Comparison of ENCODE assay signal across 33 cellular contexts in the genomic region with DNA sequence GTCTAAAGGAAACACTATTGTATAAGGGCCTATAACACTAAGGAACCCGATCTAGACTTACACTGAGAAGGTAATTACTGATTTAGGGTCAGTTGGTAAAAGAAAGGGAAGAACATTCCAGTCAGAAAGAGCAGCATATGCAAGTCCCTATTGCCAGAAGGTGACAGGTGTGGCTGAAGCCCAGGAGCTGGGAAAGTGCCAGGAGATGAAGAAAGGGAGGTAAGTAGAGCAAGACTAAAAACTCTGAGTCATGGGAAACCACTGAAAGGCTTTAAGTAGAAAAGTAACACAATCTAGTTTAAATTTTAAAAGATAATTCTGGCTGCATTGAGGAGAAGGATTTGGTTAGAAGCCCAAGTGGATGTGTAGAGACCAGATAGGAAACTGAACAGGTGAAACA.
"Had no signal": no experiment of that assay in that cellular context is flagged by ENCODE, and none has a peak within 500 bp of the region (broad histone marks: within the 10 kb centered on the region; RNA-seq: fewer than 3 reads in every experiment).

No MANE protein-coding gene starts in this region.

- DNase-seq: activated CD4-positive, alpha-beta memory T cell treated with anti-CD3 and anti-CD28 coated beads for 36 hours; activated CD4-positive, alpha-beta T cell treated with anti-CD3 and anti-CD28 coated beads, Interleukin-2, amount 10 ng/mL, durations not matched to agents 24 days and 14 days; activated CD4-positive, CD25-positive, alpha-beta regulatory T cell treated with anti-CD3 and anti-CD28 coated beads, Interleukin-2, amount 50 U/mL, for 72 hours; activated CD8-positive, alpha-beta memory T cell treated with anti-CD3 and anti-CD28 coated beads, Interleukin-2, amount 50 U/mL, for 4 hours; activated effector memory CD4-positive, alpha-beta T cell treated with anti-CD3 and anti-CD28 coated beads, Interleukin-2, amount 50 U/mL, for 16 hours; activated naive CD4-positive, alpha-beta T cell treated with anti-CD3 and anti-CD28 coated beads for 36 hours; activated naive CD8-positive, alpha-beta T cell treated with anti-CD3 and anti-CD28 coated beads for 36 hours; activated T-cell treated with anti-CD3 and anti-CD28 coated beads, Interleukin-2, amount 50 U/mL, for 1 hour; adrenal gland; caudate nucleus; foreskin melanocyte; islet precursor cell; midbrain; naive thymus-derived CD4-positive, alpha-beta T cell; ovary; retina; stimulated activated CD4-positive, alpha-beta T cell treated with anti-CD3 and anti-CD28 coated beads, Interleukin-12 subunit alpha, Interleukin-12 subunit beta, amount 100 ng/mL, for 4 hours; stimulated activated CD4-positive, alpha-beta T cell treated with anti-CD3 and anti-CD28 coated beads, Interleukin-4, amount 100 ng/mL, for 1 hour; T-helper 17 cell; T1000; uterus had no signal

- H3K9me3 ChIP-seq: adrenal gland, ascending aorta, esophagus muscularis mucosa, ovary, thoracic aorta, uterus had no signal

- H3K27ac ChIP-seq: adrenal gland, ascending aorta, esophagus muscularis mucosa, ovary, skin epidermis, thoracic aorta, uterus had no signal

- H3K9me3 Mint-ChIP-seq: activated CD4-positive, alpha-beta memory T cell treated with anti-CD3 and anti-CD28 coated beads for 36 hours; activated CD4-positive, alpha-beta T cell treated with anti-CD3 and anti-CD28 coated beads, Interleukin-2, amount 10 ng/mL, durations not matched to agents 24 days and 14 days; activated naive CD4-positive, alpha-beta T cell treated with anti-CD3 and anti-CD28 coated beads for 36 hours; activated naive CD8-positive, alpha-beta T cell treated with anti-CD3 and anti-CD28 coated beads for 36 hours; activated T-helper 1 cell treated with anti-CD3 and anti-CD28 coated beads, Interleukin-12 subunit alpha, Interleukin-12 subunit beta, Interleukin-2, Interleukin-4 antibody, amounts not matched to agents 30 ng/mL and 10 ng/mL and 1 ng/mL, durations not matched to agents 14 hours and 24 hours and 36 hours; stimulated activated naive CD8-positive, alpha-beta T cell treated with anti-CD3 and anti-CD28 coated beads, Interleukin-15, Interleukin-2, amounts not matched to agents 100 ng/mL and 50 ng/mL, for 24 hours had no signal

- H3K4me1 Mint-ChIP-seq: activated CD4-positive, alpha-beta T cell treated with anti-CD3 and anti-CD28 coated beads, Interleukin-2, amount 10 ng/mL, durations not matched to agents 24 days and 14 days; activated naive CD8-positive, alpha-beta T cell treated with anti-CD3 and anti-CD28 coated beads for 36 hours; brain; memory B cell; naive thymus-derived CD4-positive, alpha-beta T cell; T-helper 17 cell had no signal

- H3K36me3 Mint-ChIP-seq: activated CD4-positive, alpha-beta memory T cell treated with anti-CD3 and anti-CD28 coated beads for 36 hours; activated naive CD8-positive, alpha-beta T cell treated with anti-CD3 and anti-CD28 coated beads for 36 hours; brain; memory B cell; naive thymus-derived CD4-positive, alpha-beta T cell; type B pancreatic cell had no signal

- H3K4me1 ChIP-seq: adrenal gland, ascending aorta, esophagus muscularis mucosa, uterus had no signal

- H3K27ac Mint-ChIP-seq: activated CD4-positive, alpha-beta memory T cell treated with anti-CD3 and anti-CD28 coated beads for 36 hours; activated CD4-positive, alpha-beta T cell treated with anti-CD3 and anti-CD28 coated beads, Interleukin-2, amount 10 ng/mL, durations not matched to agents 24 days and 14 days; activated naive CD4-positive, alpha-beta T cell treated with anti-CD3 and anti-CD28 coated beads for 36 hours; activated naive CD8-positive, alpha-beta T cell treated with anti-CD3 and anti-CD28 coated beads for 36 hours; activated T-helper 1 cell treated with anti-CD3 and anti-CD28 coated beads, Interleukin-12 subunit alpha, Interleukin-12 subunit beta, Interleukin-2, Interleukin-4 antibody, amounts not matched to agents 30 ng/mL and 10 ng/mL and 1 ng/mL, durations not matched to agents 14 hours and 24 hours and 36 hours; brain; memory B cell; naive thymus-derived CD4-positive, alpha-beta T cell; progenitor cell of endocrine pancreas; stimulated activated naive CD8-positive, alpha-beta T cell treated with anti-CD3 and anti-CD28 coated beads, Interleukin-15, Interleukin-2, amounts not matched to agents 100 ng/mL and 50 ng/mL, for 24 hours; T-helper 17 cell; type B pancreatic cell had no signal

- H3K27me3 Mint-ChIP-seq: activated CD4-positive, alpha-beta memory T cell treated with anti-CD3 and anti-CD28 coated beads for 36 hours; activated CD4-positive, alpha-beta T cell treated with anti-CD3 and anti-CD28 coated beads, Interleukin-2, amount 10 ng/mL, durations not matched to agents 24 days and 14 days; activated naive CD8-positive, alpha-beta T cell treated with anti-CD3 and anti-CD28 coated beads for 36 hours; brain; memory B cell; naive thymus-derived CD4-positive, alpha-beta T cell; progenitor cell of endocrine pancreas; stimulated activated naive CD8-positive, alpha-beta T cell treated with anti-CD3 and anti-CD28 coated beads, Interleukin-15, Interleukin-2, amounts not matched to agents 100 ng/mL and 50 ng/mL, for 24 hours; T-helper 17 cell; type B pancreatic cell had no signal

- FAIRE-seq: endothelial cell of umbilical vein had no signal

- H3K27me3 ChIP-seq: adrenal gland, ascending aorta, esophagus muscularis mucosa, ovary, uterus had no signal

- H3K36me3 ChIP-seq: adrenal gland, ascending aorta, esophagus muscularis mucosa, ovary, thoracic aorta, uterus had no signal

- H3K4me3 ChIP-seq: adrenal gland, ascending aorta, esophagus muscularis mucosa, ovary, skin epidermis, thoracic aorta, uterus had no signal

- ATAC-seq: naive thymus-derived CD4-positive, alpha-beta T cell; sciatic nerve; T-helper 17 cell had no signal

- H3K4me3 Mint-ChIP-seq: activated CD4-positive, alpha-beta memory T cell treated with anti-CD3 and anti-CD28 coated beads for 36 hours; activated CD4-positive, alpha-beta T cell treated with anti-CD3 and anti-CD28 coated beads, Interleukin-2, amount 10 ng/mL, durations not matched to agents 24 days and 14 days; activated naive CD4-positive, alpha-beta T cell treated with anti-CD3 and anti-CD28 coated beads for 36 hours; activated naive CD8-positive, alpha-beta T cell treated with anti-CD3 and anti-CD28 coated beads for 36 hours; activated T-helper 1 cell treated with anti-CD3 and anti-CD28 coated beads, Interleukin-12 subunit alpha, Interleukin-12 subunit beta, Interleukin-2, Interleukin-4 antibody, amounts not matched to agents 30 ng/mL and 10 ng/mL and 1 ng/mL, durations not matched to agents 14 hours and 24 hours and 36 hours; brain; memory B cell; naive thymus-derived CD4-positive, alpha-beta T cell; stimulated activated naive CD8-positive, alpha-beta T cell treated with anti-CD3 and anti-CD28 coated beads, Interleukin-15, Interleukin-2, amounts not matched to agents 100 ng/mL and 50 ng/mL, for 24 hours; T-helper 17 cell; type B pancreatic cell had no signal
